Comparison of ENCODE assay signal across 31 cellular contexts in the genomic region with DNA sequence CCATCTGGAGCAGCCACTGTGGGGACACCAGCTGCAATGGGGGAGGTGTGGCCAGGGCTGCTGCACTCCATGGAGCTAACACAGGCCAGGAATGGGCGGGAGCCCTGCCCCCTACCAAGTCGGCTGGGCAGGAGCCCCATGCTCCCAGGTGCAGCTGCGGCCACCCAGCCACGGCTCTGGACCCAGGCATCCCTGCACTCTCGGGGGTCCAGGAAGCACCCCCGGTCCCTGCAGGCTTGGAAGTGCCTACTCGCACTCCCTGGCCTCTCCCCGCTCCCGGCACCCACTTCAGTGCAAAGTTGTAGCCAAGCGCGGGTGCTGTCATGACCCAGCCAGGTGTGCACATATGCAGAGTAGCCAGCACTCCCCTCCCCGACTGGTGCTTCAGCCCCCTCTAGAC.
"Had no signal": no experiment of that assay in that cellular context is flagged by ENCODE, and none has a peak within 500 bp of the region (broad histone marks: within the 10 kb centered on the region; RNA-seq: fewer than 3 reads in every experiment).

No MANE protein-coding gene starts in this region.

- ATAC-seq: activated CD4-positive, alpha-beta T cell treated with anti-CD3 and anti-CD28 coated beads for 36 hours; activated CD4-positive, CD25-positive, alpha-beta regulatory T cell treated with anti-CD3 and anti-CD28 coated beads, Interleukin-2, amount 50 U/mL, for 24 hours; activated CD8-positive, alpha-beta memory T cell treated with anti-CD3 and anti-CD28 coated beads, Interleukin-2, amount 10 ng/mL, durations not matched to agents 7 days and 5 days; activated CD8-positive, alpha-beta T cell treated with anti-CD3 and anti-CD28 coated beads, Interleukin-2, amount 10 ng/mL, durations not matched to agents 7 days and 5 days; activated naive CD8-positive, alpha-beta T cell treated with anti-CD3 and anti-CD28 coated beads, Interleukin-2, amount 50 U/mL, for 24 hours had no signal

- FAIRE-seq: TTC549 had no signal

- H3K4me1 ChIP-seq: ascending aorta had no signal

- H3K4me3 ChIP-seq: ascending aorta, cardiac muscle cell had no signal

- H3K27me3 ChIP-seq: ascending aorta, cardiac muscle cell had no signal

- H3K36me3 ChIP-seq: ascending aorta, cardiac muscle cell had no signal

- H3K27ac ChIP-seq: ascending aorta, cardiac muscle cell, VCaP had no signal

- DNase-seq: activated CD4-positive, alpha-beta memory T cell treated with anti-CD3 and anti-CD28 coated beads, Interleukin-2, amount 10 ng/mL, durations not matched to agents 7 days and 5 days; activated CD4-positive, alpha-beta T cell treated with anti-CD3 and anti-CD28 coated beads for 1 hour; activated CD4-positive, alpha-beta T cell treated with anti-CD3 and anti-CD28 coated beads for 36 hours; activated CD4-positive, alpha-beta T cell treated with anti-CD3 and anti-CD28 coated beads for 48 hours; activated CD4-positive, alpha-beta T cell treated with anti-CD3 and anti-CD28 coated beads, Interleukin-2, amount 10 ng/mL, durations not matched to agents 7 days and 5 days; activated CD4-positive, alpha-beta T cell treated with anti-CD3 and anti-CD28 coated beads, Interleukin-2, amount 50 U/mL, for 48 hours; activated CD4-positive, CD25-positive, alpha-beta regulatory T cell; activated CD8-positive, alpha-beta memory T cell treated with anti-CD3 and anti-CD28 coated beads for 24 hours; activated CD8-positive, alpha-beta memory T cell treated with anti-CD3 and anti-CD28 coated beads, Interleukin-2, amount 10 ng/mL, durations not matched to agents 7 days and 5 days; activated CD8-positive, alpha-beta memory T cell treated with anti-CD3 and anti-CD28 coated beads, Interleukin-2, amount 50 U/mL, for 48 hours; activated CD8-positive, alpha-beta T cell treated with anti-CD3 and anti-CD28 coated beads, Interleukin-2, amount 10 ng/mL, durations not matched to agents 7 days and 5 days; activated effector memory CD4-positive, alpha-beta T cell treated with Interleukin-2 at 50 U/mL for 16 hours; activated gamma-delta T cell; activated naive CD4-positive, alpha-beta T cell treated with anti-CD3 and anti-CD28 coated beads, Interleukin-2, amount 10 ng/mL, durations not matched to agents 7 days and 5 days; activated naive CD4-positive, alpha-beta T cell treated with Interleukin-2 at 50 U/mL for 16 hours; activated naive CD8-positive, alpha-beta T cell treated with anti-CD3 and anti-CD28 coated beads, Interleukin-2, amount 10 ng/mL, durations not matched to agents 7 days and 5 days; activated naive CD8-positive, alpha-beta T cell treated with anti-CD3 and anti-CD28 coated beads, Interleukin-2, amount 50 U/mL, for 24 hours; activated T-cell treated with anti-CD3 and anti-CD28 coated beads, Interleukin-2, amount 50 U/mL, for 24 hours; activated T-cell treated with anti-CD3 and anti-CD28 coated beads, Interleukin-2, amount 50 U/mL, for 48 hours; amygdala; anterior cingulate cortex; caudate nucleus; cerebellar nuclear complex; T-helper 1 cell; T-helper 2 cell; T-helper 9 cell had no signal
